In the genomic region with DNA sequence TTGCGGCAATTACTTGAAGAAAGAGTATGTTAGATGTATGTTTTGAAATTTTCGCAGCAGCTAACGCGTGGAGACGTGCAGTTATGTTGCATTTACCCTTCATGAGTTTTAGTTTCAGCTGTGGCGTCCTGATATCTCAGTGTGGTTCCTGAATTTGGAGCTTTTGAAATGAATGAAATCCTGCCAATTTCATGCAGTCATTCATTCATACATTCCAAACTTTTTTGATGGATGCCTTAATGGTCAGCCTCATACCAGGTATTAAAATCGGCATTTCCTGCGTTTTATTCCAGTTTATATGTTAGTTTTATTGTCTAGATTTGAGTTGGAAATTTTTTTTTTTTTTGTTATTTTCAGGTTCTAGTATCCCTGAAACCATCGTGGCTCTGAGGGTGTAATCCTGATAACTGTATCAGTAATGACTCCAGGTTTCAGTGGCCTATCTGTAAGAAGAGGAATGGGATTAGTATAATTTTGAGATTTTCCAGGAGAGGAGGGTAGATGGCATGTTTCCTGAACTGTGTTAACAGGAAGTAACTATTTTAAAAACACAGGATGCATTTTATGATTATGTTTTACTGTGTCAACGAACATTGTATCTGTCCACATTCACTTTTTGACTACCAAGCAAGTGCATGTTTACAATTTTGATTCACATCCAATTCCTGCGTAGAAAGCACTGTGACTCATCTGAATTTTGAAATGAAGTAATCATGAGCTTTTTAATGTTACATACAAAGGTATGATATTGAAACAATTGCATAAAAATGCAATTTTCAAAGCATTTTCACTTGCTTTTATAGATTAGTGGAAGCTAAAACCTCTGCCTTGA, we compare ENCODE assay signal across 8 cellular contexts. TPM values are rescaled to one million over a fixed set of nuclear protein-coding genes. Genes with fewer than 3 reads are reported as not detected.
DNase-seq lines count a peak whose midpoint lies in the region; TF ChIP-seq lines count a peak whose summit lies in the region.

No MANE protein-coding gene starts in this region.

- peak overlapping the region; percentile 86 for H3K4me2 ChIP-seq in GM23248 (ENCODE audit: unreplicated experiment)

- TF ChIP-seq CTCF in AG09309 (IDR thresholded peaks at IDR 0.05; ENCODE audit: control insufficient read depth, insufficient read depth, low read depth, low read length, missing control alignments) (no peak), VCaP (conservative IDR thresholded peaks at IDR 0.05) (no peak), foreskin fibroblast (IDR thresholded peaks at IDR 0.05; ENCODE audit: low read depth, low read length) (no peak), retinal pigment epithelial cell (conservative IDR thresholded peaks at IDR 0.05; ENCODE audit: low read depth, low read length) (no peak)

- peaks cover 16% of the 10 kb centered on the region for H3K4me1 ChIP-seq in GM23248 (ENCODE audit: insufficient read depth)

- DNase-seq in AG09309 (ENCODE audit: low read depth) (peak; percentile 58), GM23248 (peak; percentile 85), foreskin fibroblast (peak; percentile 60 to 82), retinal pigment epithelial cell (ENCODE audit: low read depth) (peak; percentile 43), activated gamma-delta T cell treated with Interleukin-2 at 50 U/mL for 16 hours (no peak), H4 (ENCODE audit: low spot score) (no peak), HK-2 (ENCODE audit: unreplicated experiment) (no peak)

- H3K27ac ChIP-seq in GM23248, result peak overlapping the region; percentile 90
- peak overlapping the region; percentile 95 for H3K27ac ChIP-seq in VCaP

- peaks cover 47% of the 10 kb centered on the region for H3K79me2 ChIP-seq in GM23248 (ENCODE audit: insufficient read depth)

- no peaks in the 10 kb centered on the region for H3K36me3 ChIP-seq in GM23248 (ENCODE audit: low read depth)

- peaks cover 25% of the 10 kb centered on the region for H3F3A ChIP-seq in GM23248 (ENCODE audit: insufficient read depth)

- no peaks in the 10 kb centered on the region for H3K9me3 ChIP-seq in GM23248 (ENCODE audit: low read depth)

- peak overlapping the region; percentile 81 for H2AFZ ChIP-seq in GM23248

- in situ Hi-C loops in GM23248 (cut with MboI), result no loop called here

- H3K27me3 ChIP-seq in GM23248 (replicated peaks; ENCODE audit: insufficient read depth), result no peaks in the 10 kb centered on the region

- H3K9me2 ChIP-seq in GM23248 (ENCODE audit: insufficient read depth), result no peaks in the 10 kb centered on the region

- H4K20me1 ChIP-seq in GM23248 (ENCODE audit: insufficient read depth), result 0 out of 2 replicates have a peak, but pooled peaks cover 4% of the 10 kb centered on the region

- H3K9ac ChIP-seq in GM23248, result peak overlapping the region; percentile 91

- H3K4me3 ChIP-seq in AG09309 (ENCODE audit: control insufficient read depth, low read depth, low read length), result peak overlapping the region; percentile 78
- peak overlapping the region; percentile 85 for H3K4me3 ChIP-seq in GM23248
- peak overlapping the region; percentile 74 to 79 for H3K4me3 ChIP-seq in foreskin fibroblast (ENCODE audit: low read depth in 1 of 2, low read length in 2 of 2)
- peak overlapping the region; percentile 70 for H3K4me3 ChIP-seq in retinal pigment epithelial cell (ENCODE audit: low read length)

- WGBS in GM23248 (ENCODE audit: low coverage in 1 of 2, low lambda C conversion rate in 2 of 2, missing lambda C conversion rate in 2 of 2), 2 experiments, result 1% methylated on average over 11 of the region's 11 CpGs

RNA-seq across cellular contexts. Expression of a gene that starts 1.0 kb away (rescaled TPM):
- total RNA-seq in GM23248 (2014; rRNA removed; shearing (Covaris generic)), result 32.8 and 67.4 TPM in 2 replicates
- 18.6 and 20.8 TPM in 2 replicates for polyA plus RNA-seq in GM23248 (2016; fragmentation: Nextera tagmentation; extraction: Ambion mirVana)
- total RNA-seq in H4 (2014; rRNA removed; shearing (Covaris generic)), result 14.7 and 32.1 TPM in 2 replicates

Comparison
In these comparisons a context has a peak if more than half of its experiments do, and no peak if none do; other contexts are left out.
1. DNase-seq: peak in AG09309 (single experiment), GM23248 (single experiment), foreskin fibroblast (2 of 2) and retinal pigment epithelial cell (single experiment); none in activated gamma-delta T cell treated with Interleukin-2 at 50 U/mL for 16 hours (single experiment), H4 (single experiment) and HK-2 (single experiment).
2. Peak in every context shown above with its lines, with median percentiles within 50 percentile points of each other: H3K4me3 ChIP-seq.